ENCODE assay signal across 13 cellular contexts in genomic region chr2:128454980-128455709, GRCh38.
"Had no signal": no experiment of that assay in that cellular context is flagged by ENCODE, and none has a peak within 500 bp of the region (broad histone marks: within the 10 kb centered on the region; RNA-seq: fewer than 3 reads in every experiment).

No MANE protein-coding gene starts in this region.

- H3K36me3 ChIP-seq: uterus had no signal

- H3K27me3 ChIP-seq: foreskin keratinocyte, uterus had no signal

- H3K36me3 Mint-ChIP-seq: activated naive CD4-positive, alpha-beta T cell treated with anti-CD3 and anti-CD28 coated beads, Interleukin-2, amount 50 U/mL, for 72 hours; brain had no signal

- H3K9ac ChIP-seq: parathyroid adenoma had no signal

- H3K27ac Mint-ChIP-seq: activated CD8-positive, alpha-beta T cell treated with anti-CD3 and anti-CD28 coated beads, Interleukin-2, amount 10 ng/mL, durations not matched to agents 7 days and 5 days; activated naive CD4-positive, alpha-beta T cell treated with anti-CD3 and anti-CD28 coated beads, Interleukin-2, amount 50 U/mL, for 72 hours; stimulated activated naive B cell treated with anti-CD40 and anti-IgM and Interleukin-4, amounts not matched to agents 10 μg/mL and 1 μg/mL and 100 μg/mL, for 72 hours had no signal

- H3K4me1 ChIP-seq: foreskin keratinocyte, parathyroid adenoma, uterus had no signal

- H2AFZ ChIP-seq: parathyroid adenoma had no signal

- H3K4me3 Mint-ChIP-seq: activated CD8-positive, alpha-beta T cell treated with anti-CD3 and anti-CD28 coated beads, Interleukin-2, amount 10 ng/mL, durations not matched to agents 7 days and 5 days; brain; neural crest cell; stimulated activated naive B cell treated with anti-CD40 and anti-IgM and Interleukin-4, amounts not matched to agents 10 μg/mL and 1 μg/mL and 100 μg/mL, for 72 hours had no signal

- H3K4me1 Mint-ChIP-seq: stimulated activated naive B cell treated with anti-CD40 and anti-IgM and Interleukin-4, amounts not matched to agents 10 μg/mL and 1 μg/mL and 100 μg/mL, for 72 hours had no signal

- H3K27ac ChIP-seq: foreskin keratinocyte, parathyroid adenoma, uterus, VCaP had no signal

- H3K79me2 ChIP-seq: parathyroid adenoma had no signal

- H3K4me3 ChIP-seq: uterus had no signal

- DNase-seq: activated CD8-positive, alpha-beta T cell treated with anti-CD3 and anti-CD28 coated beads, Interleukin-2, amount 10 ng/mL, durations not matched to agents 7 days and 5 days; amygdala; foreskin keratinocyte; mammary epithelial cell; small intestine; stimulated activated naive B cell treated with anti-CD40 and anti-IgM and Interleukin-4, amounts not matched to agents 10 μg/mL and 1 μg/mL and 100 μg/mL, for 72 hours; T1000 had no signal

- ATAC-seq: activated CD8-positive, alpha-beta T cell treated with anti-CD3 and anti-CD28 coated beads, Interleukin-2, amount 10 ng/mL, durations not matched to agents 7 days and 5 days; activated naive CD4-positive, alpha-beta T cell treated with anti-CD3 and anti-CD28 coated beads, Interleukin-2, amount 50 U/mL, for 72 hours; foreskin keratinocyte; stimulated activated naive B cell treated with anti-CD40 and anti-IgM and Interleukin-4, amounts not matched to agents 10 μg/mL and 1 μg/mL and 100 μg/mL, for 72 hours had no signal

- H3K9me3 Mint-ChIP-seq: activated naive CD4-positive, alpha-beta T cell treated with anti-CD3 and anti-CD28 coated beads, Interleukin-2, amount 50 U/mL, for 72 hours had no signal

- H3K9me3 ChIP-seq: uterus had no signal
